ENCODE assay signal across 1 cellular context in the genomic region with DNA sequence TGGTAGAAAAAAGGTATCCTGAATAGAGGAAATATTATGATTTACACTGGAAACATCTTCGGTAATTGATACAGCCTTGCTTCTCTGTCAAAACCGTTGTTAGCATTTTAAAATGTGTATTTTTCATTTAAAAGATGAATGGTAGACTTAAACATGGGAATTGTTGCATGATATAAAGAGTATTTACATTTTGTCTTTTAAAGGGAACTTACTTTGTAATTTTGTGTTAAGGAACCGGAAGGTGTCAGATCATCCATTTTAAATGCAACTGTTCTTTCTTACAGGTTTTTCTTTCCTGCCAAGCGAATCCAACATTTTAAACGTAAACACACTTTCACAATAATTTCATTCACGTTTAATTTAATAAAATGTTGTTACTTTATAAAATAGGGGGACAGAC.
TF ChIP-seq lines count a peak whose summit lies in the region.

No MANE protein-coding gene starts in this region.

TF ChIP-seq in K562, 482 proteins besides CTCF, POLR2A, EP300 and RAD21:
- TF ChIP-seq, protein P1, sequence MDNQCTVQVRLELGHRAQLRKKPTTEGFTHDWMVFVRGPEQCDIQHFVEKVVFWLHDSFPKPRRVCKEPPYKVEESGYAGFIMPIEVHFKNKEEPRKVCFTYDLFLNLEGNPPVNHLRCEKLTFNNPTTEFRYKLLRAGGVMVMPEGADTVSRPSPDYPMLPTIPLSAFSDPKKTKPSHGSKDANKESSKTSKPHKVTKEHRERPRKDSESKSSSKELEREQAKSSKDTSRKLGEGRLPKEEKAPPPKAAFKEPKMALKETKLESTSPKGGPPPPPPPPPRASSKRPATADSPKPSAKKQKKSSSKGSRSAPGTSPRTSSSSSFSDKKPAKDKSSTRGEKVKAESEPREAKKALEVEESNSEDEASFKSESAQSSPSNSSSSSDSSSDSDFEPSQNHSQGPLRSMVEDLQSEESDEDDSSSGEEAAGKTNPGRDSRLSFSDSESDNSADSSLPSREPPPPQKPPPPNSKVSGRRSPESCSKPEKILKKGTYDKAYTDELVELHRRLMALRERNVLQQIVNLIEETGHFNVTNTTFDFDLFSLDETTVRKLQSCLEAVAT (IDR thresholded peaks at IDR 0.05), result 0 out of 4 replicates have a peak, but pooled peaks of 1 of the 2 experiments have one; percentile 8
- TF ChIP-seq POLR2AphosphoS5 (IDR thresholded peaks at IDR 0.05; ENCODE audit: control insufficient read depth, insufficient read depth, low read depth, low read length) (peak; percentile 24; the same call in 1 of the 2 replicates), L3MBTL2 (IDR thresholded peaks at IDR 0.05) (no peak), POLR2H (tag; IDR thresholded peaks at IDR 0.05; ENCODE audit: low read depth) (peak; percentile 57; the same call in 1 of the 2 replicates), KLF16 (IDR thresholded peaks at IDR 0.05) (no peak), ARID2 (IDR thresholded peaks at IDR 0.05) (no peak), GABPA (tag; conservative IDR thresholded peaks at IDR 0.05; ENCODE audit: low read depth) (peak; percentile 50), CCAR2 (IDR thresholded peaks at IDR 0.05; ENCODE audit: low read depth, low read length) (no peak), RBFOX2 (IDR thresholded peaks at IDR 0.05; ENCODE audit: low read depth, low read length) (peak; percentile 63; the same call in 1 of the 2 replicates), BRD4 (IDR thresholded peaks at IDR 0.05) (0 out of 2 replicates have a peak, but pooled peaks have one; percentile 17), POLR2G (IDR thresholded peaks at IDR 0.05; ENCODE audit: low read depth, low read length) (peak; percentile 28; the same call in 1 of the 2 replicates), ADNP (tag; IDR thresholded peaks at IDR 0.05) (0 out of 2 replicates have a peak, but pooled peaks have one; percentile 16), ZBTB17 (CRISPR knock-in tag; IDR thresholded peaks at IDR 0.05) (no peak)
- TF ChIP-seq, protein P2, sequence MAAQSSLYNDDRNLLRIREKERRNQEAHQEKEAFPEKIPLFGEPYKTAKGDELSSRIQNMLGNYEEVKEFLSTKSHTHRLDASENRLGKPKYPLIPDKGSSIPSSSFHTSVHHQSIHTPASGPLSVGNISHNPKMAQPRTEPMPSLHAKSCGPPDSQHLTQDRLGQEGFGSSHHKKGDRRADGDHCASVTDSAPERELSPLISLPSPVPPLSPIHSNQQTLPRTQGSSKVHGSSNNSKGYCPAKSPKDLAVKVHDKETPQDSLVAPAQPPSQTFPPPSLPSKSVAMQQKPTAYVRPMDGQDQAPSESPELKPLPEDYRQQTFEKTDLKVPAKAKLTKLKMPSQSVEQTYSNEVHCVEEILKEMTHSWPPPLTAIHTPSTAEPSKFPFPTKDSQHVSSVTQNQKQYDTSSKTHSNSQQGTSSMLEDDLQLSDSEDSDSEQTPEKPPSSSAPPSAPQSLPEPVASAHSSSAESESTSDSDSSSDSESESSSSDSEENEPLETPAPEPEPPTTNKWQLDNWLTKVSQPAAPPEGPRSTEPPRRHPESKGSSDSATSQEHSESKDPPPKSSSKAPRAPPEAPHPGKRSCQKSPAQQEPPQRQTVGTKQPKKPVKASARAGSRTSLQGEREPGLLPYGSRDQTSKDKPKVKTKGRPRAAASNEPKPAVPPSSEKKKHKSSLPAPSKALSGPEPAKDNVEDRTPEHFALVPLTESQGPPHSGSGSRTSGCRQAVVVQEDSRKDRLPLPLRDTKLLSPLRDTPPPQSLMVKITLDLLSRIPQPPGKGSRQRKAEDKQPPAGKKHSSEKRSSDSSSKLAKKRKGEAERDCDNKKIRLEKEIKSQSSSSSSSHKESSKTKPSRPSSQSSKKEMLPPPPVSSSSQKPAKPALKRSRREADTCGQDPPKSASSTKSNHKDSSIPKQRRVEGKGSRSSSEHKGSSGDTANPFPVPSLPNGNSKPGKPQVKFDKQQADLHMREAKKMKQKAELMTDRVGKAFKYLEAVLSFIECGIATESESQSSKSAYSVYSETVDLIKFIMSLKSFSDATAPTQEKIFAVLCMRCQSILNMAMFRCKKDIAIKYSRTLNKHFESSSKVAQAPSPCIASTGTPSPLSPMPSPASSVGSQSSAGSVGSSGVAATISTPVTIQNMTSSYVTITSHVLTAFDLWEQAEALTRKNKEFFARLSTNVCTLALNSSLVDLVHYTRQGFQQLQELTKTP (IDR thresholded peaks at IDR 0.05; ENCODE audit: low read depth in 1 of 2, partially characterized antibody in 2 of 2), result peak in 1 of 2 experiments; percentile 0
- TF ChIP-seq, protein P3, sequence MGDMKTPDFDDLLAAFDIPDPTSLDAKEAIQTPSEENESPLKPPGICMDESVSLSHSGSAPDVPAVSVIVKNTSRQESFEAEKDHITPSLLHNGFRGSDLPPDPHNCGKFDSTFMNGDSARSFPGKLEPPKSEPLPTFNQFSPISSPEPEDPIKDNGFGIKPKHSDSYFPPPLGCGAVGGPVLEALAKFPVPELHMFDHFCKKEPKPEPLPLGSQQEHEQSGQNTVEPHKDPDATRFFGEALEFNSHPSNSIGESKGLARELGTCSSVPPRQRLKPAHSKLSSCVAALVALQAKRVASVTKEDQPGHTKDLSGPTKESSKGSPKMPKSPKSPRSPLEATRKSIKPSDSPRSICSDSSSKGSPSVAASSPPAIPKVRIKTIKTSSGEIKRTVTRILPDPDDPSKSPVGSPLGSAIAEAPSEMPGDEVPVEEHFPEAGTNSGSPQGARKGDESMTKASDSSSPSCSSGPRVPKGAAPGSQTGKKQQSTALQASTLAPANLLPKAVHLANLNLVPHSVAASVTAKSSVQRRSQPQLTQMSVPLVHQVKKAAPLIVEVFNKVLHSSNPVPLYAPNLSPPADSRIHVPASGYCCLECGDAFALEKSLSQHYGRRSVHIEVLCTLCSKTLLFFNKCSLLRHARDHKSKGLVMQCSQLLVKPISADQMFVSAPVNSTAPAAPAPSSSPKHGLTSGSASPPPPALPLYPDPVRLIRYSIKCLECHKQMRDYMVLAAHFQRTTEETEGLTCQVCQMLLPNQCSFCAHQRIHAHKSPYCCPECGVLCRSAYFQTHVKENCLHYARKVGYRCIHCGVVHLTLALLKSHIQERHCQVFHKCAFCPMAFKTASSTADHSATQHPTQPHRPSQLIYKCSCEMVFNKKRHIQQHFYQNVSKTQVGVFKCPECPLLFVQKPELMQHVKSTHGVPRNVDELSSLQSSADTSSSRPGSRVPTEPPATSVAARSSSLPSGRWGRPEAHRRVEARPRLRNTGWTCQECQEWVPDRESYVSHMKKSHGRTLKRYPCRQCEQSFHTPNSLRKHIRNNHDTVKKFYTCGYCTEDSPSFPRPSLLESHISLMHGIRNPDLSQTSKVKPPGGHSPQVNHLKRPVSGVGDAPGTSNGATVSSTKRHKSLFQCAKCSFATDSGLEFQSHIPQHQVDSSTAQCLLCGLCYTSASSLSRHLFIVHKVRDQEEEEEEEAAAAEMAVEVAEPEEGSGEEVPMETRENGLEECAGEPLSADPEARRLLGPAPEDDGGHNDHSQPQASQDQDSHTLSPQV (IDR thresholded peaks at IDR 0.05), result 0 out of 2 replicates have a peak, but pooled peaks have one; percentile 4
- TF ChIP-seq, protein P4, sequence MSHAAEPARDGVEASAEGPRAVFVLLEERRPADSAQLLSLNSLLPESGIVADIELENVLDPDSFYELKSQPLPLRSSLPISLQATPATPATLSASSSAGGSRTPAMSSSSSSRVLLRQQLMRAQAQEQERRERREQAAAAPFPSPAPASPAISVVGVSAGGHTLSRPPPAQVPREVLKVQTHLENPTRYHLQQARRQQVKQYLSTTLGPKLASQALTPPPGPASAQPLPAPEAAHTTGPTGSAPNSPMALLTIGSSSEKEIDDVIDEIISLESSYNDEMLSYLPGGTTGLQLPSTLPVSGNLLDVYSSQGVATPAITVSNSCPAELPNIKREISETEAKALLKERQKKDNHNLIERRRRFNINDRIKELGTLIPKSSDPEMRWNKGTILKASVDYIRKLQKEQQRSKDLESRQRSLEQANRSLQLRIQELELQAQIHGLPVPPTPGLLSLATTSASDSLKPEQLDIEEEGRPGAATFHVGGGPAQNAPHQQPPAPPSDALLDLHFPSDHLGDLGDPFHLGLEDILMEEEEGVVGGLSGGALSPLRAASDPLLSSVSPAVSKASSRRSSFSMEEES (CRISPR knock-in tag; IDR thresholded peaks at IDR 0.05), result no peak
